8 cellular contexts compared by ENCODE assay signal in the genomic region with DNA sequence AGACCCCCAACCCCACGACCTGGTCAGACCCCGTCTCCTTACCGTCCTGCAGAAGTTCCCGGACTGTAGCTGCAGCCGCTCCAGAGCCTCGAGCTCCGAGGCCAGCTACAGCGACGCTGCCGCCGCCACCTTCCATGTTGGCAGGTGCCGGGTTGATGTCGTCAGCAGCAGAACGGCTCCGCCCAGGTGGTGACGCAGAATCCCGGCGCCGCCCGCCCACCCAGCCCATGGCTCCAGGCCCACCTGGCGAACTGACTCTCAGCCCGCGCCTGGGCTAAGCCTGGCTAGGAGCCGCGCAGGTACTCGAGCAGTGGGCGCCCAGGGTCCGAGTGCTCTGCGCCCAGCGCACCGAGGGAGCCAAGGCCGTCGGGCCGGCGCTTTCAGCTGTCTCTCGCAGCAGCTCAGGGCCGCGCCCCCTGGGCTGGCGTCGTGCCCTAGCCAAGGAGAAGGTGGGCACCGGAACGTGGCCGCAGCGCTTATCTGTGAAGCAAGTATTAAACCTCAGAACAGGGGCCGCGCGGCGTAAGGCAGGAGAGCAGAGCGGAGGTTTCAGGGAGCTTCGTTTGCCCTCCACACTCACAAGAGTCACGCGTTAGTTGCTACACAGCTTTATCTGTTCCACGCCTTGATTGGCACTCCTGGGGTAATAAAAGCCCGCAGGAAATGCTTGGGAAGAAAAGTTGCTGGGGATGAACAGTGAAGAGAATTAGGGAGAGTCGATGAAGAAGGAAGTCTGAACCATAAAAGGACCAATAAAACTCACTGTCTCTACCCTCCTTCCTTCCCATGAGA. TPM values are rescaled to one million over a fixed set of nuclear protein-coding genes. Genes with fewer than 3 reads are reported as not detected.
A peak's percentile ranks its signal among the peaks of the same experiment; 100 is the strongest.
DNase-seq lines count a peak whose midpoint lies in the region; ATAC-seq and TF ChIP-seq lines count a peak whose summit lies in the region.

Gene COG5 (minus strand): TSS at position 160 of the 792 bp plus-strand sequence. CDS start 24 bp downstream, at position 136.
A gene with protein sequence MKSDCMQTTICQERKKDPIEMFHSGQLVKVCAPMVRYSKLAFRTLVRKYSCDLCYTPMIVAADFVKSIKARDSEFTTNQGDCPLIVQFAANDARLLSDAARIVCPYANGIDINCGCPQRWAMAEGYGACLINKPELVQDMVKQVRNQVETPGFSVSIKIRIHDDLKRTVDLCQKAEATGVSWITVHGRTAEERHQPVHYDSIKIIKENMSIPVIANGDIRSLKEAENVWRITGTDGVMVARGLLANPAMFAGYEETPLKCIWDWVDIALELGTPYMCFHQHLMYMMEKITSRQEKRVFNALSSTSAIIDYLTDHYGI (plus strand): TSS at position 211 of the 792 bp plus-strand sequence. CDS start 3,100 bp downstream, outside the sequence.

- no peak for TF ChIP-seq CTCF in coronary artery (IDR thresholded peaks at IDR 0.05)

- peak within 1 kb of the TSS; percentile 94 to 96 for H3K27ac ChIP-seq in coronary artery

- CTCF ChIA-PET in activated CD4-positive, alpha-beta T cell treated with anti-CD3 and anti-CD28 coated beads, Interleukin-2, amount 10 ng/mL, durations not matched to agents 7 days and 5 days (lab: Charles Lee), result interaction anchor here (0.6 to 1.3 kb wide), 7 partner anchors 13 to 180 kb away, joined by 3 to 4 read pairs (median 3); partner anchors contain the start of gene CBLL1

- no peaks in the 10 kb centered on the region for H3K27me3 Mint-ChIP-seq in activated CD4-positive, alpha-beta T cell treated with anti-CD3 and anti-CD28 coated beads, Interleukin-2, amount 10 ng/mL, durations not matched to agents 7 days and 5 days

- peaks cover 60% of the 10 kb centered on the region for H3K4me1 Mint-ChIP-seq in activated CD4-positive, alpha-beta T cell treated with anti-CD3 and anti-CD28 coated beads, Interleukin-2, amount 10 ng/mL, durations not matched to agents 7 days and 5 days

- peak within 1 kb of the TSS; percentile 95 for H3K27ac Mint-ChIP-seq in activated CD4-positive, alpha-beta T cell treated with anti-CD3 and anti-CD28 coated beads, Interleukin-2, amount 10 ng/mL, durations not matched to agents 7 days and 5 days

- peak within 1 kb of the TSS; percentile 82 for H3K4me3 Mint-ChIP-seq in activated CD4-positive, alpha-beta T cell treated with anti-CD3 and anti-CD28 coated beads, Interleukin-2, amount 10 ng/mL, durations not matched to agents 7 days and 5 days

- peak; percentile 87 for DNase-seq in Ammon's horn (ENCODE audit: low spot score)
- peak; percentile 73 for DNase-seq in NCI-H460 (ENCODE audit: extremely low read depth, low read depth)
- DNase-seq in activated CD4-positive, alpha-beta T cell treated with anti-CD3 and anti-CD28 coated beads, Interleukin-2, amount 10 ng/mL, durations not matched to agents 7 days and 5 days, result peak; percentile 85
- DNase-seq in coronary artery (ENCODE audit: low spot score), result peak; percentile 93
- peak; percentile 88 for DNase-seq in left lobe of liver (ENCODE audit: low spot score)
- DNase-seq in stimulated activated CD4-positive, alpha-beta T cell treated with anti-CD3 and anti-CD28 coated beads, Interleukin-2, amount 100 ng/mL, for 4 hours (ENCODE audit: low read depth), result peak; percentile 73

- peak within 1 kb of the TSS; percentile 98 for H3K4me3 ChIP-seq in coronary artery

- POLR2A ChIA-PET in activated CD4-positive, alpha-beta T cell treated with anti-CD3 and anti-CD28 coated beads, Interleukin-2, amount 10 ng/mL, durations not matched to agents 7 days and 5 days (lab: Charles Lee), result interaction anchor here (0.6 kb wide), 1 partner anchor 311 kb away, joined by 5 read pairs; no protein-coding TSS in a partner anchor

- ATAC-seq in GM19035 (IDR thresholded peaks at IDR 0.05; ENCODE audit: unreplicated experiment) (peak; percentile 96), HG03280 (IDR thresholded peaks at IDR 0.05; ENCODE audit: unreplicated experiment) (peak; percentile 97), left lobe of liver (peak; percentile 93)

- H3K9me3 Mint-ChIP-seq in activated CD4-positive, alpha-beta T cell treated with anti-CD3 and anti-CD28 coated beads, Interleukin-2, amount 10 ng/mL, durations not matched to agents 7 days and 5 days, result no peaks in the 10 kb centered on the region

- peaks cover 11% of the 10 kb centered on the region for H3K36me3 Mint-ChIP-seq in activated CD4-positive, alpha-beta T cell treated with anti-CD3 and anti-CD28 coated beads, Interleukin-2, amount 10 ng/mL, durations not matched to agents 7 days and 5 days (ENCODE audit: low read depth)

RNA-seq across cellular contexts. Expression of gene COG5, which starts in this region (rescaled TPM):
- total RNA-seq in NCI-H460 (2014; rRNA removed; shearing (Covaris generic)), result 56.3 and 70.0 TPM in 2 replicates
- polyA plus RNA-seq in NCI-H460 (2014; cell fraction: nucleus; rRNA removed), result 30.6 and 50.9 TPM in 2 replicates
- total RNA-seq in activated CD4-positive, alpha-beta T cell treated with anti-CD3 and anti-CD28 coated beads, Interleukin-2, amount 10 ng/mL, durations not matched to agents 7 days and 5 days, result 10 to 100 TPM; 29.2 to 30.7 TPM
- total RNA-seq in left lobe of liver, result 12.9 TPM

RNA-seq across cellular contexts. Expression of the second gene that starts in this region (rescaled TPM):
- 26.4 and 28.0 TPM in 2 replicates for total RNA-seq in NCI-H460 (2014; rRNA removed; shearing (Covaris generic))
- polyA plus RNA-seq in NCI-H460 (2014; cell fraction: nucleus; rRNA removed), result 30.9 and 38.5 TPM in 2 replicates
- 1 to 10 TPM; 7.9 to 9.9 TPM for total RNA-seq in activated CD4-positive, alpha-beta T cell treated with anti-CD3 and anti-CD28 coated beads, Interleukin-2, amount 10 ng/mL, durations not matched to agents 7 days and 5 days
- 3.1 TPM for total RNA-seq in left lobe of liver

Comparison
In these comparisons a context has a peak if more than half of its experiments do, and no peak if none do; other contexts are left out.
1. Peak in every context shown above with its lines: DNase-seq, ATAC-seq, H3K4me3 ChIP-seq and H3K27ac ChIP-seq.